In genomic region chr14:20487402-20487742, GRCh38 we compare ENCODE assay signal across 1 cellular context.
TF ChIP-seq lines count a peak whose summit lies in the region.

No MANE protein-coding gene starts in this region.

TF ChIP-seq in H1, 55 proteins besides CTCF, POLR2A, EP300 and RAD21:
- TF ChIP-seq SP4 (IDR thresholded peaks at IDR 0.05; ENCODE audit: low read length) (no peak), GTF2F1 (IDR thresholded peaks at IDR 0.05; ENCODE audit: borderline replicate concordance, low read depth, low read length) (no peak), FOSL1 (IDR thresholded peaks at IDR 0.05; ENCODE audit: insufficient read depth, low read depth, low read length) (no peak), BACH1 (IDR thresholded peaks at IDR 0.05; ENCODE audit: low read length) (no peak), CHD1 (IDR thresholded peaks at IDR 0.05; ENCODE audit: low read depth, low read length) (no peak), HDAC6 (IDR thresholded peaks at IDR 0.05; ENCODE audit: low read depth, low read length) (no peak), SIX5 (IDR thresholded peaks at IDR 0.05; ENCODE audit: low read depth, low read length) (no peak), CBX8 (IDR thresholded peaks at IDR 0.05; ENCODE audit: borderline replicate concordance, low read depth, low read length) (no peak), SIN3A (conservative IDR thresholded peaks at IDR 0.05 in 1 of 2, IDR thresholded peaks at IDR 0.05 in 1 of 2; ENCODE audit: low read depth in 1 of 2, low read length in 2 of 2) (no peak), SP2 (IDR thresholded peaks at IDR 0.05; ENCODE audit: low read length) (no peak)
